Comparison of ENCODE assay signal across 15 cellular contexts in genomic region chr17:48463531-48463930, GRCh38.
DNase-seq lines count a peak whose midpoint lies in the region; ATAC-seq lines count a peak whose summit lies in the region.
"Had no signal": no experiment of that assay in that cellular context is flagged by ENCODE, and none has a peak within 500 bp of the region (broad histone marks: within the 10 kb centered on the region; RNA-seq: fewer than 3 reads in every experiment).

No MANE protein-coding gene starts in this region.

- DNase-seq in NCI-H1092 treated with DMSO at 0.1 percent for 48 hours (lab: John Stamatoyannopoulos, UW), result peak; percentile 68
- DNase-seq in NCI-H1092 (lab: John Stamatoyannopoulos, UW), result no peak
- DNase-seq in GM04504 (ENCODE audit: low read depth), result peak; percentile 73
- peak; percentile 41 for DNase-seq in SHP77 treated with DMSO at 0.1 percent for 48 hours (lab: John Stamatoyannopoulos, UW)
- DNase-seq in left kidney (ENCODE audit: low read depth, low spot score), result peak; percentile 68
- DNase-seq in activated effector memory CD4-positive, alpha-beta T cell treated with Interleukin-2 at 50 U/mL for 16 hours, result no peak
- DNase-seq: 8988T; ACHN; Caco-2; CD8-positive, alpha-beta T cell; HFFc6; IMR-90; KBM-7 had no signal

- no peak for ATAC-seq in HG02981 (IDR thresholded peaks at IDR 0.05; ENCODE audit: unreplicated experiment)
- no peak for ATAC-seq in HG03196 (IDR thresholded peaks at IDR 0.05; ENCODE audit: unreplicated experiment)
- ATAC-seq: CD8-positive, alpha-beta T cell had no signal

Comparison
In these comparisons a context has a peak if more than half of its experiments do, and no peak if none do; other contexts are left out.
1. DNase-seq: peak in NCI-H1092 treated with DMSO at 0.1 percent for 48 hours (single experiment), GM04504 (single experiment), SHP77 treated with DMSO at 0.1 percent for 48 hours (single experiment) and left kidney (single experiment); none in NCI-H1092 (single experiment) and activated effector memory CD4-positive, alpha-beta T cell treated with Interleukin-2 at 50 U/mL for 16 hours (single experiment).